ENCODE assay signal across 8 cellular contexts in the genomic region with DNA sequence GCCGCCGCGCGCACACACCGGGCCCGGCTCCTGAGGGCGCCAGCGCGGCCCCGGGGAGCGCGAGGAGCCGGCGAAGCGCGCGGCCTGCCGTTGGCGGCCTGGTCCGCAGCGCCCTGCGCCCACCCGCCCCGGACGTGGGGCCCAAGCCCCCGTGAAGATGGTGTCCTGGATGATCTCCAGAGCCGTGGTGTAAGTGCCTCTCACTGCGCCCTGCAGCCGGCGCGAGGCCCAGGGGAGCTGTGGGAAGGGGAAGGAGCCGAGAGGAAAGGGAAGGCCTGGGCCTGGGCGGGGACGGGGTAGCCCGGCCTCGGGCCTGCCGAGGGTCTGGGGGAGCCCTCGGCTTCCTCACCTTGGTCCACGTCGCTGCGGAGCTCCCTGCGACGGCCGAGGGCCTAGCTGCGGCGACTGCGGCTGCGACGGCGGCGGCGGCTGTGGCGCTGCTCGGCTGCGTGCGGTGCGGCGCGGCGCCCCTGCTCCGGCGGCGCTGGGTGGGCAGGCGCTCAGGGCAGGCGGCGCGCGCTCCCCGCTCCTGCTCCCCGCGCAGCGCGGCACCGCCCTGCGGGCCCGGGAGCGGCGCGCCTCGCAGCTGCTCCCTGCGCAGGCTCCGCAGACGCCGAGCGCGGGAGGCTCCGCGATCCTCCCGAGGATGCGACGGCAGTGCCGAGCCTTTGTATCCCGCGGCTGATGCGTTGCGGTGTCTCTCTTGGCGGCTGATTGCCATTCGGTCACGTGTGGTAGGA.
DNase-seq lines count a peak whose midpoint lies in the region; ATAC-seq and TF ChIP-seq lines count a peak whose summit lies in the region.

A gene with protein sequence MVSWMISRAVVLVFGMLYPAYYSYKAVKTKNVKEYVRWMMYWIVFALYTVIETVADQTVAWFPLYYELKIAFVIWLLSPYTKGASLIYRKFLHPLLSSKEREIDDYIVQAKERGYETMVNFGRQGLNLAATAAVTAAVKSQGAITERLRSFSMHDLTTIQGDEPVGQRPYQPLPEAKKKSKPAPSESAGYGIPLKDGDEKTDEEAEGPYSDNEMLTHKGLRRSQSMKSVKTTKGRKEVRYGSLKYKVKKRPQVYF (plus strand): TSS at position 13 of the 740 bp plus-strand sequence. CDS start 145 bp downstream, at position 158.

- DNase-seq in GM13976 (ENCODE audit: low spot score) (peak; percentile 86), NCI-H1694 treated with DMSO at 0.1 percent for 48 hours (lab: John Stamatoyannopoulos, UW) (peak; percentile 53), choroid plexus epithelial cell (ENCODE audit: low read depth) (peak; percentile 78)
- peak; percentile 38 for DNase-seq in activated CD4-positive, alpha-beta T cell treated with anti-CD3 and anti-CD28 coated beads for 1 hour
- DNase-seq in stimulated activated CD4-positive, alpha-beta T cell treated with anti-CD3 and anti-CD28 coated beads, Interleukin-1b, Interleukin-23, amount 100 ng/mL, for 24 hours (ENCODE audit: low read depth in 4 of 4, low spot score in 1 of 4), result peak; percentile 10 to 52 (median 38)

- H3K4me3 ChIP-seq in choroid plexus epithelial cell (ENCODE audit: low read depth, low read length), result peak within 1 kb of the TSS; percentile 79

- peak; percentile 16 for TF ChIP-seq CTCF in 22Rv1 (IDR thresholded peaks at IDR 0.05)
- TF ChIP-seq CTCF in GM13976 (IDR thresholded peaks at IDR 0.05; ENCODE audit: borderline replicate concordance, control extremely low read depth, extremely low read depth, insufficient read depth, missing control alignments), result no peak
- no peak for TF ChIP-seq CTCF in choroid plexus epithelial cell (conservative IDR thresholded peaks at IDR 0.05; ENCODE audit: low read depth, low read length)

- H3K27me3 ChIP-seq in layer of hippocampus (ENCODE audit: control insufficient read depth, insufficient read depth, low read length), result no peaks in the 10 kb centered on the region

- H3K27ac ChIP-seq in 22Rv1 (peak within 1 kb of the TSS; percentile 94), layer of hippocampus (ENCODE audit: low read depth, low read length) (peak within 1 kb of the TSS; percentile 80)

- in situ Hi-C loops in GM13976 (cut with MboI; ENCODE audit: low sequenced_read_pairs, unreplicated experiment), result no loop called here

- peak; percentile 72 for ATAC-seq in HG02840 (IDR thresholded peaks at IDR 0.05; ENCODE audit: low FRiP score, unreplicated experiment)

Comparison
In these comparisons a context has a peak if more than half of its experiments do, and no peak if none do; other contexts are left out.
1. Peak in every context shown above with its lines: DNase-seq, ATAC-seq, H3K4me3 ChIP-seq and H3K27ac ChIP-seq.